In the genomic region with DNA sequence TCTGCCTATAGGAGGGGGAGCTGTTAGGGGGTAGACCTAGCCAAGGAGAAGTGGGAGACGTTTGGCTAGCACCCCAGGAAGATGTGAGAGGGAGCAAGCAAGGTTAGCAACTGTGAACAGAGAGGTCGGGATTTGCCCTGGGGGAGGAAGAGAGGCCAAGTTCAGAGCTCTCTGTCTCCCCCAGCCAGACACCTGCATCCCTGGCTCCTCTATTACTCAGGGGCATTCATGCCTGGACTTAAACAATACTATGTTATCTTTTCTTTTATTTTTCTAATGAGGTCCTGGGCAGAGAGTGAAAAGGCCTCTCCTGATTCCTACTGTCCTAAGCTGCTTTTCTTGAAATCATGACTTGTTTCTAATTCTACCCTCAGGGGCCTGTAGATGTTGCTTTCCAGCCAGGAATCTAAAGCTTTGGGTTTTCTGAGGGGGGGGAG, we compare ENCODE assay signal across 9 cellular contexts. TPM values are rescaled to one million over a fixed set of nuclear protein-coding genes. Genes with fewer than 3 reads are reported as not detected.
DNase-seq lines count a peak whose midpoint lies in the region; ATAC-seq and TF ChIP-seq lines count a peak whose summit lies in the region.
"Had no signal": no experiment of that assay in that cellular context is flagged by ENCODE, and none has a peak within 500 bp of the region (broad histone marks: within the 10 kb centered on the region; RNA-seq: fewer than 3 reads in every experiment).

No MANE protein-coding gene starts in this region.

- in situ Hi-C loops in astrocyte of the spinal cord (cut with HindIII; ENCODE audit: low sequenced_read_pairs), result no loop called here

- H3K9me3 ChIP-seq in lower lobe of right lung, result no peaks in the 10 kb centered on the region
- no peaks in the 10 kb centered on the region for H3K9me3 ChIP-seq in thymus (ENCODE audit: control insufficient read depth)

- peak overlapping the region; percentile 77 for H3K27ac Mint-ChIP-seq in activated CD4-positive, alpha-beta T cell treated with anti-CD3 and anti-CD28 coated beads, Interleukin-2, amount 10 ng/mL, durations not matched to agents 24 days and 14 days

- H3K36me3 Mint-ChIP-seq in activated CD4-positive, alpha-beta T cell treated with anti-CD3 and anti-CD28 coated beads, Interleukin-2, amount 10 ng/mL, durations not matched to agents 24 days and 14 days (ENCODE audit: low read depth), result peaks cover 58% of the 10 kb centered on the region

- peaks cover 62% of the 10 kb centered on the region for H3K4me1 ChIP-seq in lower lobe of right lung
- peaks cover 43% of the 10 kb centered on the region for H3K4me1 ChIP-seq in thymus (ENCODE audit: control insufficient read depth, insufficient read depth, low read length)

- peaks cover 62% of the 10 kb centered on the region for H3K4me1 Mint-ChIP-seq in activated CD4-positive, alpha-beta T cell treated with anti-CD3 and anti-CD28 coated beads, Interleukin-2, amount 10 ng/mL, durations not matched to agents 24 days and 14 days

- ATAC-seq in lower lobe of right lung (no peak), HG02610 (IDR thresholded peaks at IDR 0.05; ENCODE audit: unreplicated experiment) (no peak)

- 1% methylated on average over 2 of the region's 2 CpGs for WGBS in thymus

- H3K9me3 Mint-ChIP-seq in activated CD4-positive, alpha-beta T cell treated with anti-CD3 and anti-CD28 coated beads, Interleukin-2, amount 10 ng/mL, durations not matched to agents 24 days and 14 days, result no peaks in the 10 kb centered on the region

- TF ChIP-seq CTCF in astrocyte of the spinal cord (IDR thresholded peaks at IDR 0.05; ENCODE audit: low read depth, low read length) (no peak), lower lobe of right lung (IDR thresholded peaks at IDR 0.05) (no peak)

- peak overlapping the region; percentile 99 for H3K4me3 Mint-ChIP-seq in activated CD4-positive, alpha-beta T cell treated with anti-CD3 and anti-CD28 coated beads, Interleukin-2, amount 10 ng/mL, durations not matched to agents 24 days and 14 days

- intact Hi-C loops in activated CD4-positive, alpha-beta T cell treated with anti-CD3 and anti-CD28 coated beads, Interleukin-2, amount 10 ng/mL, durations not matched to agents 24 days and 14 days (cut with micrococcal nuclease), result loop anchor here (1.0 kb wide), 1 partner anchor 11 kb away; no protein-coding TSS in a partner anchor
- intact Hi-C loops in lower lobe of right lung (cut with DNase I), result no loop called here

- DNase-seq in activated CD4-positive, alpha-beta T cell treated with anti-CD3 and anti-CD28 coated beads, Interleukin-2, amount 10 ng/mL, durations not matched to agents 24 days and 14 days, result no peak
- no peak for DNase-seq in activated CD4-positive, alpha-beta T cell treated with anti-CD3 and anti-CD28 coated beads, Interleukin-2, amount 50 U/mL, for 4 hours
- DNase-seq in astrocyte of the spinal cord (ENCODE audit: low read depth, low spot score) (no peak), lower lobe of right lung (no peak), UCSD-AML1 (lab: John Stamatoyannopoulos, UW; ENCODE audit: unreplicated experiment) (no peak)
- no peak for DNase-seq in NK-92 treated with Interleukin-12 subunit alpha and Interleukin-12 subunit beta, amount 100 ng/mL, for 24 hours (lab: John Stamatoyannopoulos, UW)

- H3K27me3 Mint-ChIP-seq in activated CD4-positive, alpha-beta T cell treated with anti-CD3 and anti-CD28 coated beads, Interleukin-2, amount 10 ng/mL, durations not matched to agents 24 days and 14 days, result no peaks in the 10 kb centered on the region

- H3K36me3 ChIP-seq in lower lobe of right lung (peaks cover 39% of the 10 kb centered on the region), thymus (ENCODE audit: control insufficient read depth, insufficient read depth) (peaks cover 54% of the 10 kb centered on the region)

- H3K27me3 ChIP-seq in lower lobe of right lung (ENCODE audit: low read depth), result no peaks in the 10 kb centered on the region
- H3K27me3 ChIP-seq in thymus (ENCODE audit: control insufficient read depth, insufficient read depth), result no peaks in the 10 kb centered on the region

- H3K4me3 ChIP-seq in astrocyte of the spinal cord (ENCODE audit: low read depth, low read length), result peak overlapping the region; percentile 6
- H3K4me3 ChIP-seq in lower lobe of right lung, result peak overlapping the region; percentile 99
- H3K4me3 ChIP-seq in thymus (ENCODE audit: low read length), result peak overlapping the region; percentile 60

- H3K27ac ChIP-seq in lower lobe of right lung, result peak overlapping the region; percentile 99
- peak overlapping the region; percentile 82 for H3K27ac ChIP-seq in thymus (ENCODE audit: low read depth)

RNA-seq across cellular contexts. Expression of gene BTG2, which starts 2.4 kb away (rescaled TPM):
- 106 and 108 TPM in 2 replicates for total RNA-seq in activated CD4-positive, alpha-beta T cell treated with anti-CD3 and anti-CD28 coated beads, Interleukin-2, amount 10 ng/mL, durations not matched to agents 24 days and 14 days
- 96.7 TPM for total RNA-seq in lower lobe of right lung
- 171 TPM for polyA plus RNA-seq in thymus

RNA-seq across cellular contexts. Expression of gene FMOD, which starts 43.2 kb away (rescaled TPM):
- 1.4 and 1.9 TPM in 2 replicates for total RNA-seq in activated CD4-positive, alpha-beta T cell treated with anti-CD3 and anti-CD28 coated beads, Interleukin-2, amount 10 ng/mL, durations not matched to agents 24 days and 14 days
- total RNA-seq in lower lobe of right lung, result 28.9 TPM
- polyA plus RNA-seq in thymus, result 7.5 TPM
- total RNA-seq: RPMI7951 had no signal

Comparison
In these comparisons a context has a peak if more than half of its experiments do, and no peak if none do; other contexts are left out.
1. H3K4me3 ChIP-seq: peak in every context shown above with its lines; median percentile 99 in lower lobe of right lung; 60 in thymus; 6 in astrocyte of the spinal cord.
2. RNA of gene FMOD, which starts 43.2 kb away (total RNA-seq): 28.9 TPM in lower lobe of right lung (single experiment); 1.4 to 1.9 TPM in activated CD4-positive, alpha-beta T cell treated with anti-CD3 and anti-CD28 coated beads, Interleukin-2, amount 10 ng/mL, durations not matched to agents 24 days and 14 days; every median in the first group is over 10 times any median in the second.